15 cellular contexts compared by ENCODE assay signal in the genomic region with DNA sequence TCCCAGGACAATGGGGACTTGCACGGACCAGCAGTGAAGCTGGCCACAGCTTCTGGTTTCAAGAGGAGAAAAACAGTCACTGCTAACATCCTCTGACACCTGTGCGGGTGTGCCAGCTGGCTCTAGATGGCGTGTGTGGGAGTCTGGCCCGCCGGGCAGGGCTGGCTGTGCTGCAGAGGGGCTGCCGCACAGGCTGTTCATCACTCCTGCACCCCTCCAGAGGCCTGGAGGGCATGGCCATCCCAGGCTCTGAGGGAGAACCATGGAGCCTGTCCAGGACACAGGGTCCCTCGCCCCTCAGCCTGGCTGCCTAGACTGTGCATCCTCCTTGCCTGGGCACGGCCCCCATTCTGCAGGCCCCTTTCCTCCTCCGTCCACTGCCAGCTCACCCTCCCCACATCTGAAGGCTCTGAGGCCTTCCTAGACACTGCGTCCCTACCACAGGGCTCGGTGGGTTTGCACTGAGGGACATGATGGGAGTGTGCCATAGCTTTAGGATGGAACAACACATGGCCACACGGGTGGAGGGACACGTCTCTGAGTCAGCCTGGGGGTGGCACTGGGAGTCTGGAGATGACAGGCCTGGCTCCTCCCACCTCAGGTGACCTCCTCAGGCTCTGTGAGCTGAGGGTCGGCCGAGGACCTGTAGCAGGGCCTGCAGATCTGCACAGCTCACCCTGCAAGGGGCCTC. TPM values are rescaled to one million over a fixed set of nuclear protein-coding genes. Genes with fewer than 3 reads are reported as not detected.
DNase-seq lines count a peak whose midpoint lies in the region; ATAC-seq and TF ChIP-seq lines count a peak whose summit lies in the region.
"Had no signal": no experiment of that assay in that cellular context is flagged by ENCODE, and none has a peak within 500 bp of the region (broad histone marks: within the 10 kb centered on the region; RNA-seq: fewer than 3 reads in every experiment).

No MANE protein-coding gene starts in this region.

- H3K4me1 Mint-ChIP-seq in activated CD4-positive, alpha-beta T cell treated with anti-CD3 and anti-CD28 coated beads, Interleukin-2, amount 10 ng/mL, durations not matched to agents 24 days and 14 days: peaks cover 13% of the 10 kb centered on the region
- H3K4me1 Mint-ChIP-seq in WTC11: peaks cover 13% of the 10 kb centered on the region

- in situ Hi-C loops in G401 (cut with HindIII; ENCODE audit: low sequenced_read_pairs): no loop called here

- H3K36me3 ChIP-seq in ascending aorta: peaks cover 39 to 60% of the 10 kb centered on the region in 2 donors

- intact Hi-C loops in activated CD4-positive, alpha-beta T cell treated with anti-CD3 and anti-CD28 coated beads, Interleukin-2, amount 10 ng/mL, durations not matched to agents 24 days and 14 days (cut with micrococcal nuclease): no loop called here
- intact Hi-C loops in ascending aorta (cut with DNase I): no loop called here

- no peaks in the 10 kb centered on the region for H3K27me3 ChIP-seq in ascending aorta

- TF ChIP-seq CTCF in WTC11 (IDR thresholded peaks at IDR 0.05): no peak
- TF ChIP-seq CTCF in ascending aorta (IDR thresholded peaks at IDR 0.05): no peak

- H3K27ac Mint-ChIP-seq in activated CD4-positive, alpha-beta T cell treated with anti-CD3 and anti-CD28 coated beads, Interleukin-2, amount 10 ng/mL, durations not matched to agents 24 days and 14 days: no peak overlapping the region
- 0 out of 2 replicates have a peak overlapping the region, but pooled peaks have one; percentile 87 for H3K27ac Mint-ChIP-seq in WTC11

- H3K9me3 ChIP-seq in ascending aorta: no peaks in the 10 kb centered on the region
- H3K9me3 ChIP-seq: mucosa of descending colon had no signal

- no peak overlapping the region for H3K27ac ChIP-seq in ascending aorta

- no peaks in the 10 kb centered on the region for H3K9me3 Mint-ChIP-seq in activated CD4-positive, alpha-beta T cell treated with anti-CD3 and anti-CD28 coated beads, Interleukin-2, amount 10 ng/mL, durations not matched to agents 24 days and 14 days
- H3K9me3 Mint-ChIP-seq in WTC11: no peaks in the 10 kb centered on the region
- H3K9me3 Mint-ChIP-seq: T-helper 1 cell treated with Interleukin-12 subunit alpha and Interleukin-12 subunit beta and Interleukin-4 antibody, amounts not matched to agents 30 μg/mL and 1 μg/mL, for 36 hours had no signal

- H3K4me3 ChIP-seq in ascending aorta: no peak overlapping the region
- H3K4me3 ChIP-seq: mucosa of descending colon had no signal

- no peaks in the 10 kb centered on the region for H3K27me3 Mint-ChIP-seq in activated CD4-positive, alpha-beta T cell treated with anti-CD3 and anti-CD28 coated beads, Interleukin-2, amount 10 ng/mL, durations not matched to agents 24 days and 14 days
- H3K27me3 Mint-ChIP-seq in WTC11 (ENCODE audit: low read depth): no peaks in the 10 kb centered on the region; the same call in 1 of the 2 replicates

- DNase-seq in activated CD4-positive, alpha-beta T cell treated with anti-CD3 and anti-CD28 coated beads, Interleukin-2, amount 50 U/mL, for 1 hour: peak; percentile 34
- DNase-seq in activated CD4-positive, alpha-beta T cell treated with anti-CD3 and anti-CD28 coated beads, Interleukin-2, amount 10 ng/mL, durations not matched to agents 24 days and 14 days: no peak
- DNase-seq in G401 (ENCODE audit: low spot score): peak; percentile 58
- DNase-seq in WTC11 (ENCODE audit: low spot score): no peak
- DNase-seq in left kidney (ENCODE audit: low read depth, low spot score): peak; percentile 74
- DNase-seq in NCI-H748 treated with DMSO at 0.1 percent for 48 hours (lab: John Stamatoyannopoulos, UW): no peak
- DNase-seq in ascending aorta (ENCODE audit: low spot score in 2 of 2): no peak
- DNase-seq: DMS153; effector CD8-positive, alpha-beta T cell; foreskin fibroblast; mucosa of descending colon; NCI-H2081 treated with DMSO at 0.1 percent for 48 hours; OCI-M1 had no signal

- CTCF ChIA-PET in WTC11 (lab: Charles Lee): interaction anchor here (0.6 to 3.6 kb wide), 7 partner anchors 13 to 166 kb away, joined by 3 to 21 read pairs (median 3); no protein-coding TSS in a partner anchor

- H3K36me3 Mint-ChIP-seq in activated CD4-positive, alpha-beta T cell treated with anti-CD3 and anti-CD28 coated beads, Interleukin-2, amount 10 ng/mL, durations not matched to agents 24 days and 14 days (ENCODE audit: low read depth): peaks cover 2% of the 10 kb centered on the region
- no peaks in the 10 kb centered on the region for H3K36me3 Mint-ChIP-seq in WTC11

- ATAC-seq in WTC11 (peak; percentile 12), HG02763 (IDR thresholded peaks at IDR 0.05; ENCODE audit: unreplicated experiment) (no peak)
- ATAC-seq: mucosa of descending colon had no signal

- no peak overlapping the region for H3K4me3 Mint-ChIP-seq in activated CD4-positive, alpha-beta T cell treated with anti-CD3 and anti-CD28 coated beads, Interleukin-2, amount 10 ng/mL, durations not matched to agents 24 days and 14 days
- no peak overlapping the region for H3K4me3 Mint-ChIP-seq in WTC11
- H3K4me3 Mint-ChIP-seq: T-helper 1 cell treated with Interleukin-12 subunit alpha and Interleukin-12 subunit beta and Interleukin-4 antibody, amounts not matched to agents 30 μg/mL and 1 μg/mL, for 36 hours had no signal

- H3K4me1 ChIP-seq in ascending aorta: no peaks in the 10 kb centered on the region

- POLR2A ChIA-PET in WTC11 (lab: Charles Lee): interaction anchor here (0.5 kb wide), 1 partner anchor 24 kb away, joined by 4 read pairs; no protein-coding TSS in a partner anchor

TF ChIP-seq in WTC11, 78 proteins besides CTCF, POLR2A, EP300 and RAD21:
- TF ChIP-seq SMAD4 (CRISPR knock-in tag; IDR thresholded peaks at IDR 0.05) (no peak), HMGA2 (CRISPR knock-in tag; IDR thresholded peaks at IDR 0.05) (no peak), ETV6 (CRISPR knock-in tag; IDR thresholded peaks at IDR 0.05) (no peak)
- TF ChIP-seq, protein P1, sequence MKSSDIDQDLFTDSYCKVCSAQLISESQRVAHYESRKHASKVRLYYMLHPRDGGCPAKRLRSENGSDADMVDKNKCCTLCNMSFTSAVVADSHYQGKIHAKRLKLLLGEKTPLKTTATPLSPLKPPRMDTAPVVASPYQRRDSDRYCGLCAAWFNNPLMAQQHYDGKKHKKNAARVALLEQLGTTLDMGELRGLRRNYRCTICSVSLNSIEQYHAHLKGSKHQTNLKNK (CRISPR knock-in tag; IDR thresholded peaks at IDR 0.05): no peak
- TF ChIP-seq, protein P2, sequence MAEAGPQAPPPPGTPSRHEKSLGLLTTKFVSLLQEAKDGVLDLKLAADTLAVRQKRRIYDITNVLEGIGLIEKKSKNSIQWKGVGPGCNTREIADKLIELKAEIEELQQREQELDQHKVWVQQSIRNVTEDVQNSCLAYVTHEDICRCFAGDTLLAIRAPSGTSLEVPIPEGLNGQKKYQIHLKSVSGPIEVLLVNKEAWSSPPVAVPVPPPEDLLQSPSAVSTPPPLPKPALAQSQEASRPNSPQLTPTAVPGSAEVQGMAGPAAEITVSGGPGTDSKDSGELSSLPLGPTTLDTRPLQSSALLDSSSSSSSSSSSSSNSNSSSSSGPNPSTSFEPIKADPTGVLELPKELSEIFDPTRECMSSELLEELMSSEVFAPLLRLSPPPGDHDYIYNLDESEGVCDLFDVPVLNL (CRISPR knock-in tag; IDR thresholded peaks at IDR 0.05; ENCODE audit: borderline replicate concordance, low read depth): no peak

RNA-seq across cellular contexts. Expression of a gene that starts 42.1 kb away (rescaled TPM):
- total RNA-seq in activated CD4-positive, alpha-beta T cell treated with anti-CD3 and anti-CD28 coated beads, Interleukin-2, amount 10 ng/mL, durations not matched to agents 24 days and 14 days: 21.1 and 21.4 TPM in 2 replicates
- total RNA-seq in G401 (2014; rRNA removed; shearing (Covaris generic)): 20.4 TPM in 2 replicates
- total RNA-seq in WTC11 (2021) (18.0 to 21.7 TPM (median 19.4 TPM) in 3 replicates), ascending aorta (7.9 TPM)

RNA-seq across cellular contexts. Expression of a gene that starts 42.1 kb away (rescaled TPM):
- total RNA-seq in activated CD4-positive, alpha-beta T cell treated with anti-CD3 and anti-CD28 coated beads, Interleukin-2, amount 10 ng/mL, durations not matched to agents 24 days and 14 days: 20.0 and 23.4 TPM in 2 replicates
- total RNA-seq in G401 (2014; rRNA removed; shearing (Covaris generic)): 4.6 and 11.0 TPM in 2 replicates
- total RNA-seq in WTC11 (2021) (19.2 to 21.5 TPM (median 20.6 TPM) in 3 replicates), ascending aorta (8.8 TPM)

RNA-seq across cellular contexts. Expression of a gene that starts 44.8 kb away (rescaled TPM):
- 104 and 110 TPM in 2 replicates for total RNA-seq in activated CD4-positive, alpha-beta T cell treated with anti-CD3 and anti-CD28 coated beads, Interleukin-2, amount 10 ng/mL, durations not matched to agents 24 days and 14 days
- 142 and 187 TPM in 2 replicates for total RNA-seq in G401 (2014; rRNA removed; shearing (Covaris generic))
- total RNA-seq in WTC11 (2021) (30.8 to 38.0 TPM (median 36.1 TPM) in 3 replicates), ascending aorta (150 TPM)

RNA-seq across cellular contexts. Expression of a gene that starts 44.8 kb away (rescaled TPM):
- 18.4 and 23.5 TPM in 2 replicates for total RNA-seq in activated CD4-positive, alpha-beta T cell treated with anti-CD3 and anti-CD28 coated beads, Interleukin-2, amount 10 ng/mL, durations not matched to agents 24 days and 14 days
- total RNA-seq in G401 (2014; rRNA removed; shearing (Covaris generic)): 86.5 and 96.6 TPM in 2 replicates
- total RNA-seq in WTC11 (2021) (15.9 to 18.8 TPM (median 18.8 TPM) in 3 replicates), ascending aorta (46.0 TPM)

Comparison
In these comparisons a context has a peak if more than half of its experiments do, and no peak if none do; other contexts are left out.
1. DNase-seq: peak in activated CD4-positive, alpha-beta T cell treated with anti-CD3 and anti-CD28 coated beads, Interleukin-2, amount 50 U/mL, for 1 hour (single experiment), G401 (single experiment) and left kidney (single experiment); none in activated CD4-positive, alpha-beta T cell treated with anti-CD3 and anti-CD28 coated beads, Interleukin-2, amount 10 ng/mL, durations not matched to agents 24 days and 14 days (single experiment), WTC11 (single experiment), NCI-H748 treated with DMSO at 0.1 percent for 48 hours (single experiment) and ascending aorta (0 of 2).